Comparison of ENCODE assay signal across 1 cellular context in genomic region chrX:1452497-1453389, GRCh38.
TF ChIP-seq lines count a peak whose summit lies in the region.

Gene ASMTL, minus strand, starts transcription at chrX:1452909. Its CDS starts 69 bp downstream, at chrX:1452840.

TF ChIP-seq in HEK293, 187 proteins besides CTCF, POLR2A, EP300 and RAD21 (continued from another document and continues in another):
- TF ChIP-seq ZBTB6 (tag by site-specific recombination; IDR thresholded peaks at IDR 0.05): no peak
- TF ChIP-seq ZNF175 (tag by site-specific recombination; IDR thresholded peaks at IDR 0.05): no peak
- no peak for TF ChIP-seq PRDM4 (tag by site-specific recombination; IDR thresholded peaks at IDR 0.05)
- no peak for TF ChIP-seq RBAK (tag by site-specific recombination; IDR thresholded peaks at IDR 0.05)
- TF ChIP-seq ZNF585B (tag by site-specific recombination; IDR thresholded peaks at IDR 0.05): no peak
- TF ChIP-seq ZNF391 (tag by site-specific recombination; IDR thresholded peaks at IDR 0.05; ENCODE audit: borderline replicate concordance, low read depth): no peak
- TF ChIP-seq SP3 (tag by site-specific recombination; IDR thresholded peaks at IDR 0.05): peak; percentile 100
- TF ChIP-seq ZNF768 (tag by site-specific recombination; IDR thresholded peaks at IDR 0.05): no peak
- 0 out of 2 replicates have a peak, but pooled peaks have one; percentile 27 for TF ChIP-seq ZNF394 (tag by site-specific recombination; IDR thresholded peaks at IDR 0.05; ENCODE audit: borderline replicate concordance)
- TF ChIP-seq AEBP2 (tag by site-specific recombination; IDR thresholded peaks at IDR 0.05; ENCODE audit: borderline replicate concordance): no peak
- peak; percentile 100 for TF ChIP-seq KLF10 (tag by site-specific recombination; IDR thresholded peaks at IDR 0.05)
- TF ChIP-seq ZNF274 (IDR thresholded peaks at IDR 0.05; ENCODE audit: low read length): no peak
- no peak for TF ChIP-seq ZNF274 (tag by site-specific recombination; IDR thresholded peaks at IDR 0.05; ENCODE audit: borderline replicate concordance)
- TF ChIP-seq ZBTB10 (tag by site-specific recombination; IDR thresholded peaks at IDR 0.05): peak; percentile 62; the same call in 1 of the 2 replicates
- TF ChIP-seq KLF9 (tag by site-specific recombination; IDR thresholded peaks at IDR 0.05; ENCODE audit: low read depth): peak; percentile 100
- TF ChIP-seq GLIS2 (tag by site-specific recombination; IDR thresholded peaks at IDR 0.05): peak; percentile 74
- peak; percentile 61 for TF ChIP-seq ZIC2 (tag by site-specific recombination; IDR thresholded peaks at IDR 0.05)
- TF ChIP-seq ZNF202 (tag by site-specific recombination; IDR thresholded peaks at IDR 0.05; ENCODE audit: borderline replicate concordance): no peak
- TF ChIP-seq ZNF555 (tag by site-specific recombination; conservative IDR thresholded peaks at IDR 0.05): no peak
- TF ChIP-seq SP2 (tag by site-specific recombination; IDR thresholded peaks at IDR 0.05): peak; percentile 70
- no peak for TF ChIP-seq ZNF837 (tag by site-specific recombination; IDR thresholded peaks at IDR 0.05)
- TF ChIP-seq ZNF843 (tag by site-specific recombination; IDR thresholded peaks at IDR 0.05): 0 out of 2 replicates have a peak, but pooled peaks have one; percentile 30
- TF ChIP-seq ZNF335 (tag by site-specific recombination; conservative IDR thresholded peaks at IDR 0.05): no peak
- no peak for TF ChIP-seq ZSCAN23 (tag by site-specific recombination; IDR thresholded peaks at IDR 0.05)
- no peak for TF ChIP-seq ZFP69B (tag by site-specific recombination; IDR thresholded peaks at IDR 0.05)
- no peak for TF ChIP-seq ZNF132 (tag by site-specific recombination; IDR thresholded peaks at IDR 0.05; ENCODE audit: borderline replicate concordance)
- no peak for TF ChIP-seq OSR2 (tag by site-specific recombination; IDR thresholded peaks at IDR 0.05)
- TF ChIP-seq ZNF518A (tag by site-specific recombination; conservative IDR thresholded peaks at IDR 0.05; ENCODE audit: low read depth): no peak
- no peak for TF ChIP-seq ZNF747 (tag by site-specific recombination; IDR thresholded peaks at IDR 0.05)
- TF ChIP-seq ZNF549 (tag by site-specific recombination; IDR thresholded peaks at IDR 0.05): no peak
- TF ChIP-seq ZNF18 (tag by site-specific recombination; IDR thresholded peaks at IDR 0.05): no peak
- no peak for TF ChIP-seq ZNF707 (tag by site-specific recombination; IDR thresholded peaks at IDR 0.05)
- no peak for TF ChIP-seq HIC1 (tag by site-specific recombination; IDR thresholded peaks at IDR 0.05)
- peak; percentile 82 for TF ChIP-seq ZBTB48 (tag by site-specific recombination; IDR thresholded peaks at IDR 0.05)
- TF ChIP-seq SALL2 (tag by site-specific recombination; IDR thresholded peaks at IDR 0.05; ENCODE audit: borderline replicate concordance): no peak
- no peak for TF ChIP-seq ZNF610 (tag by site-specific recombination; IDR thresholded peaks at IDR 0.05; ENCODE audit: borderline replicate concordance)
- no peak for TF ChIP-seq ZSCAN5A (tag by site-specific recombination; IDR thresholded peaks at IDR 0.05)
- TF ChIP-seq ZBTB8A (tag by site-specific recombination; IDR thresholded peaks at IDR 0.05): peak; percentile 84
- TF ChIP-seq ZBTB26 (tag by site-specific recombination; optimal IDR thresholded peaks at IDR 0.05): peak; percentile 90
- no peak for TF ChIP-seq BCL11A (tag by site-specific recombination; IDR thresholded peaks at IDR 0.05; ENCODE audit: low read depth)
- no peak for TF ChIP-seq ZNF19 (tag by site-specific recombination; IDR thresholded peaks at IDR 0.05; ENCODE audit: low read depth)
- TF ChIP-seq GFI1B (tag by site-specific recombination; IDR thresholded peaks at IDR 0.05): no peak
- TF ChIP-seq YY1 (tag by site-specific recombination; IDR thresholded peaks at IDR 0.05): peak; percentile 42
- TF ChIP-seq ZNF621 (tag by site-specific recombination; IDR thresholded peaks at IDR 0.05): no peak
- TF ChIP-seq GLI2 (tag by site-specific recombination; IDR thresholded peaks at IDR 0.05; ENCODE audit: borderline replicate concordance, low read depth): no peak
- no peak for TF ChIP-seq ZNF670 (tag by site-specific recombination; IDR thresholded peaks at IDR 0.05; ENCODE audit: low read depth)
